ENCODE assay signal across 9 cellular contexts in genomic region chr1:100868364-100868995, GRCh38. TPM values are rescaled to one million over a fixed set of nuclear protein-coding genes. Genes with fewer than 3 reads are reported as not detected.
DNase-seq lines count a peak whose midpoint lies in the region; ATAC-seq and TF ChIP-seq lines count a peak whose summit lies in the region.
"Had no signal": no experiment of that assay in that cellular context is flagged by ENCODE, and none has a peak within 500 bp of the region (broad histone marks: within the 10 kb centered on the region; RNA-seq: fewer than 3 reads in every experiment).

No MANE protein-coding gene starts in this region.

- no peaks in the 10 kb centered on the region for H3K4me1 Mint-ChIP-seq in mesothelial cell of epicardium

- H3K4me3 Mint-ChIP-seq in mesothelial cell of epicardium: peak overlapping the region; percentile 31
- H3K4me3 Mint-ChIP-seq: activated naive CD8-positive, alpha-beta T cell treated with anti-CD3 and anti-CD28 coated beads, Interleukin-2, amount 10 ng/mL, durations not matched to agents 7 days and 5 days had no signal

- H3K27me3 Mint-ChIP-seq in mesothelial cell of epicardium (ENCODE audit: low read depth): no peaks in the 10 kb centered on the region
- H3K27me3 Mint-ChIP-seq: activated naive CD8-positive, alpha-beta T cell treated with anti-CD3 and anti-CD28 coated beads, Interleukin-2, amount 10 ng/mL, durations not matched to agents 7 days and 5 days had no signal

- no peak overlapping the region for H3K27ac Mint-ChIP-seq in mesothelial cell of epicardium
- H3K27ac Mint-ChIP-seq: activated naive CD8-positive, alpha-beta T cell treated with anti-CD3 and anti-CD28 coated beads, Interleukin-2, amount 10 ng/mL, durations not matched to agents 7 days and 5 days had no signal

- ATAC-seq in GM19324 (IDR thresholded peaks at IDR 0.05; ENCODE audit: low FRiP score, unreplicated experiment) (no peak), GM21737 (IDR thresholded peaks at IDR 0.05; ENCODE audit: unreplicated experiment) (no peak)

- peak; percentile 68 for TF ChIP-seq CTCF in mesothelial cell of epicardium (IDR thresholded peaks at IDR 0.05; ENCODE audit: unreplicated experiment)

- no peaks in the 10 kb centered on the region for H3K36me3 Mint-ChIP-seq in mesothelial cell of epicardium
- H3K36me3 Mint-ChIP-seq: activated naive CD8-positive, alpha-beta T cell treated with anti-CD3 and anti-CD28 coated beads, Interleukin-2, amount 10 ng/mL, durations not matched to agents 7 days and 5 days had no signal

- no peaks in the 10 kb centered on the region for H3K9me3 Mint-ChIP-seq in mesothelial cell of epicardium
- H3K9me3 Mint-ChIP-seq: activated naive CD8-positive, alpha-beta T cell treated with anti-CD3 and anti-CD28 coated beads, Interleukin-2, amount 10 ng/mL, durations not matched to agents 7 days and 5 days had no signal

- DNase-seq in SKM-1 treated with dmso at 0.1 percent for 144 hours (lab: John Stamatoyannopoulos, UW; ENCODE audit: unreplicated experiment) (peak; percentile 22), SKM-1 (lab: John Stamatoyannopoulos, UW; ENCODE audit: unreplicated experiment) (no peak), NCI-H2196 (lab: John Stamatoyannopoulos, UW; ENCODE audit: unreplicated experiment) (peak; percentile 38), mesothelial cell of epicardium (ENCODE audit: low spot score in 2 of 2, unreplicated experiment in 2 of 2) (no peak)
- peak; percentile 29 for DNase-seq in central memory CD4-positive, alpha-beta T cell
- no peak for DNase-seq in stimulated activated CD4-positive, alpha-beta T cell treated with anti-CD3 and anti-CD28 coated beads, Interleukin-4, amount 100 ng/mL, for 4 hours
- DNase-seq: activated naive CD8-positive, alpha-beta T cell treated with anti-CD3 and anti-CD28 coated beads, Interleukin-2, amount 10 ng/mL, durations not matched to agents 7 days and 5 days had no signal

RNA-seq across cellular contexts. Expression of gene EXTL2, which starts 26.2 kb away (rescaled TPM):
- total RNA-seq in mesothelial cell of epicardium: 49.8 to 52.0 TPM (median 50.2 TPM) in 3 replicates

RNA-seq across cellular contexts. Expression of gene SLC30A7, which starts 27.4 kb away (rescaled TPM):
- 40.8 to 43.5 TPM (median 41.4 TPM) in 3 replicates for total RNA-seq in mesothelial cell of epicardium

Comparison
In these comparisons a context has a peak if more than half of its experiments do, and no peak if none do; other contexts are left out.
1. DNase-seq: peak in SKM-1 treated with dmso at 0.1 percent for 144 hours (single experiment), NCI-H2196 (single experiment) and central memory CD4-positive, alpha-beta T cell (single experiment); none in SKM-1 (single experiment), mesothelial cell of epicardium (0 of 2) and stimulated activated CD4-positive, alpha-beta T cell treated with anti-CD3 and anti-CD28 coated beads, Interleukin-4, amount 100 ng/mL, for 4 hours (0 of 2).